In genomic region chr5:78496373-78496772, GRCh38 we compare ENCODE assay signal across 1 cellular context.
TF ChIP-seq lines count a peak whose summit lies in the region.

No MANE protein-coding gene starts in this region.

TF ChIP-seq in IMR-90, 13 proteins besides CTCF, POLR2A, EP300 and RAD21 (continued from another document):
- TF ChIP-seq USF2 (IDR thresholded peaks at IDR 0.05; ENCODE audit: low read depth, low read length) (no peak), NFE2L2 (IDR thresholded peaks at IDR 0.05; ENCODE audit: low read depth, low read length) (no peak), RFX5 (IDR thresholded peaks at IDR 0.05; ENCODE audit: low read depth, low read length) (no peak), CHD1 (IDR thresholded peaks at IDR 0.05; ENCODE audit: low read depth, low read length) (no peak), RCOR1 (IDR thresholded peaks at IDR 0.05; ENCODE audit: insufficient replicate concordance, low read length) (no peak), ELK1 (IDR thresholded peaks at IDR 0.05; ENCODE audit: borderline replicate concordance, low read depth, low read length) (no peak)
